In genomic region chr1:224368409-224368808, GRCh38 we compare ENCODE assay signal across 14 cellular contexts. TPM values are rescaled to one million over a fixed set of nuclear protein-coding genes. Genes with fewer than 3 reads are reported as not detected.
DNase-seq lines count a peak whose midpoint lies in the region; ATAC-seq lines count a peak whose summit lies in the region.
"Had no signal": no experiment of that assay in that cellular context is flagged by ENCODE, and none has a peak within 500 bp of the region (broad histone marks: within the 10 kb centered on the region; RNA-seq: fewer than 3 reads in every experiment).

No MANE protein-coding gene starts in this region.

- no peaks in the 10 kb centered on the region for H3K27me3 Mint-ChIP-seq in activated T-helper 17 cell treated with anti-CD3 and anti-CD28 coated beads, Interleukin-2, amount 50 U/mL, for 72 hours

- no peaks in the 10 kb centered on the region for H3K27me3 ChIP-seq in SJCRH30
- H3K27me3 ChIP-seq: Peyer's patch had no signal

- H3K9me3 ChIP-seq in SJCRH30 (replicated peaks): no peaks in the 10 kb centered on the region
- H3K9me3 ChIP-seq: Caco-2, mucosa of descending colon, Peyer's patch had no signal

- peaks cover 69% of the 10 kb centered on the region for H3K36me3 ChIP-seq in SJCRH30

- H3K9me3 Mint-ChIP-seq in activated T-helper 17 cell treated with anti-CD3 and anti-CD28 coated beads, Interleukin-2, amount 50 U/mL, for 72 hours: no peaks in the 10 kb centered on the region

- no peak overlapping the region for H3K27ac ChIP-seq in SJCRH30
- H3K27ac ChIP-seq: Peyer's patch, skin epidermis had no signal

- H3K4me3 ChIP-seq in SJCRH30: no peak overlapping the region
- H3K4me3 ChIP-seq: mucosa of descending colon, Peyer's patch, skin epidermis had no signal

- DNase-seq in SJCRH30 (no peak), occipital lobe (lab: John Stamatoyannopoulos, UW) (no peak), HUDEP-2 (lab: John Stamatoyannopoulos, UW; ENCODE audit: unreplicated experiment in 76 of 76) (no peak)
- DNase-seq: Caco-2, mucosa of descending colon, NCI-H2029 treated with DMSO at 0.1 percent for 48 hours, Peyer's patch had no signal

- peaks cover 33% of the 10 kb centered on the region for H3K4me1 Mint-ChIP-seq in activated T-helper 17 cell treated with anti-CD3 and anti-CD28 coated beads, Interleukin-2, amount 50 U/mL, for 72 hours
- H3K4me1 Mint-ChIP-seq: WTC11 had no signal

- H3K27ac Mint-ChIP-seq in activated T-helper 17 cell treated with anti-CD3 and anti-CD28 coated beads, Interleukin-2, amount 50 U/mL, for 72 hours: peak overlapping the region; percentile 59

- H3K36me3 Mint-ChIP-seq in activated T-helper 17 cell treated with anti-CD3 and anti-CD28 coated beads, Interleukin-2, amount 50 U/mL, for 72 hours (ENCODE audit: low read depth): peaks cover 96% of the 10 kb centered on the region

- ATAC-seq in GM18511 (IDR thresholded peaks at IDR 0.05; ENCODE audit: unreplicated experiment): peak; percentile 84
- ATAC-seq in GM19438 (IDR thresholded peaks at IDR 0.05; ENCODE audit: low read depth, unreplicated experiment): peak; percentile 67
- ATAC-seq in HG02973 (IDR thresholded peaks at IDR 0.05; ENCODE audit: unreplicated experiment): peak; percentile 73
- ATAC-seq in activated T-helper 17 cell treated with anti-CD3 and anti-CD28 coated beads, Interleukin-2, amount 50 U/mL, for 72 hours (replicated peaks): peak; percentile 85
- no peak for ATAC-seq in GM19324 (IDR thresholded peaks at IDR 0.05; ENCODE audit: low FRiP score, unreplicated experiment)
- ATAC-seq: mucosa of descending colon, WTC11 had no signal

- peak overlapping the region; percentile 15 for H3K4me3 Mint-ChIP-seq in activated T-helper 17 cell treated with anti-CD3 and anti-CD28 coated beads, Interleukin-2, amount 50 U/mL, for 72 hours
- H3K4me3 Mint-ChIP-seq: WTC11 had no signal

- no peaks in the 10 kb centered on the region for H3K4me1 ChIP-seq in SJCRH30
- H3K4me1 ChIP-seq: Caco-2, Peyer's patch had no signal

RNA-seq across cellular contexts. Expression of gene CNIH4, which starts 11.7 kb away (rescaled TPM):
- 10 to 100 TPM; 42.6 to 44.8 TPM for total RNA-seq in activated T-helper 17 cell treated with anti-CD3 and anti-CD28 coated beads, Interleukin-2, amount 50 U/mL, for 72 hours
- total RNA-seq in SJCRH30 (2014; rRNA removed; shearing (Covaris generic)): 71.5 and 87.5 TPM in 2 replicates
- 34.2 TPM for total RNA-seq in occipital lobe

RNA-seq across cellular contexts. Expression of gene NVL, which starts 38.4 kb away (rescaled TPM):
- 10 to 100 TPM; 19.9 to 39.5 TPM for total RNA-seq in activated T-helper 17 cell treated with anti-CD3 and anti-CD28 coated beads, Interleukin-2, amount 50 U/mL, for 72 hours
- total RNA-seq in SJCRH30 (2014; rRNA removed; shearing (Covaris generic)): 35.9 and 49.3 TPM in 2 replicates
- total RNA-seq in occipital lobe: 36.0 TPM
